In the genomic region with DNA sequence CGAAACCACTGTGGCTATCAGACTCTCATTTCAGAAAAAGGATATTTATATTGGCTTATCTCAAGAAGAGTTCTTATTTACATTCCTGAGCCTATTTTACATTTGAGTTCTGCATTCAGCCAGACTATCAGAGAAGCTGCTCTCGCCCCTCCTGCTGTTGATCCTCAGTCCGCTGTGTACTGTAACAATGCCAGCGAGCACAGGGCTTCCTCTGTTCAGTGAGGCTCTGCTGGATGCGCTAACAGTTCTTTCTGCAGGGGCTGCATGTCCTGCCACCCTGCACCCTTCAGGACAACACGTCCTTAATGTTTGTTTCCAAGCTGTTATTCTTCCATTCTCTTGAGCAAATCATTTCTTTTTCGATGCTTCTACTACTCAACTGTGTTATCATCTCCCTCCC, we compare ENCODE assay signal across 24 cellular contexts.
A peak's percentile ranks its signal among the peaks of the same experiment; 100 is the strongest.
DNase-seq lines count a peak whose midpoint lies in the region; ATAC-seq and TF ChIP-seq lines count a peak whose summit lies in the region.
"Had no signal": no experiment of that assay in that cellular context is flagged by ENCODE, and none has a peak within 500 bp of the region (broad histone marks: within the 10 kb centered on the region; RNA-seq: fewer than 3 reads in every experiment).

No MANE protein-coding gene starts in this region.

- H3K27ac ChIP-seq in CD8-positive, alpha-beta T cell (ENCODE audit: low read depth, low read length) = no peak overlapping the region
- H3K27ac ChIP-seq: BLaER1, PC-9, SK-N-MC had no signal

- H3K4me1 ChIP-seq in CD8-positive, alpha-beta T cell (ENCODE audit: insufficient read depth, low read length) = no peaks in the 10 kb centered on the region
- H3K4me1 ChIP-seq: BLaER1, HAP-1 had no signal

- H3K27me3 ChIP-seq in CD8-positive, alpha-beta T cell (ENCODE audit: insufficient read depth, low read length) = no peaks in the 10 kb centered on the region
- H3K27me3 ChIP-seq: BLaER1 had no signal

- POLR2A ChIA-PET in WTC11 (lab: Charles Lee) = no interaction called here
- POLR2A ChIA-PET in CD8-positive, alpha-beta T cell (lab: Charles Lee) = no interaction called here

- no peaks in the 10 kb centered on the region for H3K27me3 Mint-ChIP-seq in WTC11 (ENCODE audit: low read depth)
- H3K27me3 Mint-ChIP-seq in CD8-positive, alpha-beta T cell (ENCODE audit: low read depth) = no peaks in the 10 kb centered on the region
- H3K27me3 Mint-ChIP-seq: CD4-positive, alpha-beta memory T cell had no signal

- no peak overlapping the region for H3K4me3 Mint-ChIP-seq in WTC11
- H3K4me3 Mint-ChIP-seq in CD8-positive, alpha-beta T cell = no peak overlapping the region
- H3K4me3 Mint-ChIP-seq: CD4-positive, alpha-beta memory T cell had no signal

- no peak overlapping the region for H3K27ac Mint-ChIP-seq in WTC11
- no peak overlapping the region for H3K27ac Mint-ChIP-seq in CD8-positive, alpha-beta T cell
- H3K27ac Mint-ChIP-seq: CD4-positive, alpha-beta memory T cell had no signal

- H3K36me3 ChIP-seq in CD8-positive, alpha-beta T cell (ENCODE audit: insufficient read depth, low read length) = no peaks in the 10 kb centered on the region
- H3K36me3 ChIP-seq: BLaER1, HAP-1 had no signal

- no peaks in the 10 kb centered on the region for H3K4me1 Mint-ChIP-seq in WTC11
- H3K4me1 Mint-ChIP-seq in CD8-positive, alpha-beta T cell (ENCODE audit: low read depth) = no peaks in the 10 kb centered on the region
- H3K4me1 Mint-ChIP-seq: CD4-positive, alpha-beta memory T cell had no signal

- 0 out of 2 replicates have a peak, but pooled peaks cover 4% of the 10 kb centered on the region for H3K9me3 Mint-ChIP-seq in WTC11
- H3K9me3 Mint-ChIP-seq in CD8-positive, alpha-beta T cell = peaks cover 2% of the 10 kb centered on the region

- H3K4me3 ChIP-seq in CD8-positive, alpha-beta T cell (ENCODE audit: low read depth, low read length) = no peak overlapping the region
- H3K4me3 ChIP-seq: BLaER1, HAP-1, PC-9, SK-N-MC had no signal

- no peaks in the 10 kb centered on the region for H3K36me3 Mint-ChIP-seq in WTC11
- no peaks in the 10 kb centered on the region for H3K36me3 Mint-ChIP-seq in CD8-positive, alpha-beta T cell
- H3K36me3 Mint-ChIP-seq: CD4-positive, alpha-beta memory T cell had no signal

- TF ChIP-seq CTCF in WTC11 (IDR thresholded peaks at IDR 0.05) = no peak
- TF ChIP-seq CTCF in CD8-positive, alpha-beta T cell (IDR thresholded peaks at IDR 0.05) = no peak

- ATAC-seq in WTC11 = peak; percentile 16; the same call in 1 of the 2 replicates
- ATAC-seq in CD8-positive, alpha-beta T cell = no peak
- no peak for ATAC-seq in GM21619 (IDR thresholded peaks at IDR 0.05; ENCODE audit: unreplicated experiment)

- DNase-seq in WTC11 (ENCODE audit: low spot score) = no peak
- DNase-seq in inferior parietal cortex (ENCODE audit: extremely low spot score) = peak; percentile 49
- DNase-seq in pons (ENCODE audit: low spot score) = peak; percentile 81
- no peak for DNase-seq in NCI-H1105 treated with DMSO at 0.1 percent for 48 hours (lab: John Stamatoyannopoulos, UW)
- DNase-seq in DMS153 (lab: John Stamatoyannopoulos, UW) = no peak
- DNase-seq in CD8-positive, alpha-beta T cell = no peak
- DNase-seq: Calu3; CD4-positive, alpha-beta memory T cell; DMS53; EL; KG1; NCI-H1092 treated with DMSO at 0.1 percent for 48 hours; NCI-H146; NCI-H2029; NCI-H226; NCI-H510A treated with DMSO at 0.1 percent for 48 hours; NCI-H748 treated with DMSO at 0.1 percent for 48 hours; PC-9; RPMI8226; SHP77 treated with DMSO at 0.1 percent for 48 hours had no signal

- CTCF ChIA-PET in WTC11 (lab: Charles Lee) = interaction anchor here (0.8 to 1.7 kb wide), 2 partner anchors 18 to 804 kb away, joined by 4 read pairs; no protein-coding TSS in a partner anchor
- CTCF ChIA-PET in CD8-positive, alpha-beta T cell (lab: Charles Lee) = no interaction called here

- H3K9me3 ChIP-seq in CD8-positive, alpha-beta T cell (ENCODE audit: low read length) = no peaks in the 10 kb centered on the region
- H3K9me3 ChIP-seq: BLaER1, HAP-1 had no signal

- intact Hi-C loops in CD8-positive, alpha-beta T cell (cut with DNase I, micrococcal nuclease) = no loop called here

TF ChIP-seq in WTC11, 78 proteins besides CTCF, POLR2A, EP300 and RAD21 (continues in another document):
- TF ChIP-seq STAT6 (CRISPR knock-in tag; conservative IDR thresholded peaks at IDR 0.05; ENCODE audit: low read depth) (no peak), E2F5 (CRISPR knock-in tag; IDR thresholded peaks at IDR 0.05) (no peak), MXD4 (CRISPR knock-in tag; IDR thresholded peaks at IDR 0.05; ENCODE audit: borderline replicate concordance) (no peak), ZNF232 (CRISPR knock-in tag; IDR thresholded peaks at IDR 0.05) (no peak)
- TF ChIP-seq, protein P1, sequence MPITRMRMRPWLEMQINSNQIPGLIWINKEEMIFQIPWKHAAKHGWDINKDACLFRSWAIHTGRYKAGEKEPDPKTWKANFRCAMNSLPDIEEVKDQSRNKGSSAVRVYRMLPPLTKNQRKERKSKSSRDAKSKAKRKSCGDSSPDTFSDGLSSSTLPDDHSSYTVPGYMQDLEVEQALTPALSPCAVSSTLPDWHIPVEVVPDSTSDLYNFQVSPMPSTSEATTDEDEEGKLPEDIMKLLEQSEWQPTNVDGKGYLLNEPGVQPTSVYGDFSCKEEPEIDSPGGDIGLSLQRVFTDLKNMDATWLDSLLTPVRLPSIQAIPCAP (CRISPR knock-in tag; IDR thresholded peaks at IDR 0.05) = no peak
- TF ChIP-seq, protein P2, sequence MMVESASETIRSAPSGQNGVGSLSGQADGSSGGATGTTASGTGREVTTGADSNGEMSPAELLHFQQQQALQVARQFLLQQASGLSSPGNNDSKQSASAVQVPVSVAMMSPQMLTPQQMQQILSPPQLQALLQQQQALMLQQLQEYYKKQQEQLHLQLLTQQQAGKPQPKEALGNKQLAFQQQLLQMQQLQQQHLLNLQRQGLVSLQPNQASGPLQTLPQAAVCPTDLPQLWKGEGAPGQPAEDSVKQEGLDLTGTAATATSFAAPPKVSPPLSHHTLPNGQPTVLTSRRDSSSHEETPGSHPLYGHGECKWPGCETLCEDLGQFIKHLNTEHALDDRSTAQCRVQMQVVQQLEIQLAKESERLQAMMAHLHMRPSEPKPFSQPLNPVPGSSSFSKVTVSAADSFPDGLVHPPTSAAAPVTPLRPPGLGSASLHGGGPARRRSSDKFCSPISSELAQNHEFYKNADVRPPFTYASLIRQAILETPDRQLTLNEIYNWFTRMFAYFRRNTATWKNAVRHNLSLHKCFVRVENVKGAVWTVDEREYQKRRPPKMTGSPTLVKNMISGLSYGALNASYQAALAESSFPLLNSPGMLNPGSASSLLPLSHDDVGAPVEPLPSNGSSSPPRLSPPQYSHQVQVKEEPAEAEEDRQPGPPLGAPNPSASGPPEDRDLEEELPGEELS (CRISPR knock-in tag; IDR thresholded peaks at IDR 0.05) = no peak
- TF ChIP-seq, protein P3, sequence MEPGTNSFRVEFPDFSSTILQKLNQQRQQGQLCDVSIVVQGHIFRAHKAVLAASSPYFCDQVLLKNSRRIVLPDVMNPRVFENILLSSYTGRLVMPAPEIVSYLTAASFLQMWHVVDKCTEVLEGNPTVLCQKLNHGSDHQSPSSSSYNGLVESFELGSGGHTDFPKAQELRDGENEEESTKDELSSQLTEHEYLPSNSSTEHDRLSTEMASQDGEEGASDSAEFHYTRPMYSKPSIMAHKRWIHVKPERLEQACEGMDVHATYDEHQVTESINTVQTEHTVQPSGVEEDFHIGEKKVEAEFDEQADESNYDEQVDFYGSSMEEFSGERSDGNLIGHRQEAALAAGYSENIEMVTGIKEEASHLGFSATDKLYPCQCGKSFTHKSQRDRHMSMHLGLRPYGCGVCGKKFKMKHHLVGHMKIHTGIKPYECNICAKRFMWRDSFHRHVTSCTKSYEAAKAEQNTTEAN (CRISPR knock-in tag; IDR thresholded peaks at IDR 0.05) = no peak
- TF ChIP-seq, protein P4, sequence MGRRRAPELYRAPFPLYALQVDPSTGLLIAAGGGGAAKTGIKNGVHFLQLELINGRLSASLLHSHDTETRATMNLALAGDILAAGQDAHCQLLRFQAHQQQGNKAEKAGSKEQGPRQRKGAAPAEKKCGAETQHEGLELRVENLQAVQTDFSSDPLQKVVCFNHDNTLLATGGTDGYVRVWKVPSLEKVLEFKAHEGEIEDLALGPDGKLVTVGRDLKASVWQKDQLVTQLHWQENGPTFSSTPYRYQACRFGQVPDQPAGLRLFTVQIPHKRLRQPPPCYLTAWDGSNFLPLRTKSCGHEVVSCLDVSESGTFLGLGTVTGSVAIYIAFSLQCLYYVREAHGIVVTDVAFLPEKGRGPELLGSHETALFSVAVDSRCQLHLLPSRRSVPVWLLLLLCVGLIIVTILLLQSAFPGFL (CRISPR knock-in tag; IDR thresholded peaks at IDR 0.05; ENCODE audit: borderline replicate concordance) = no peak

Comparison
In these comparisons a context has a peak if more than half of its experiments do, and no peak if none do; other contexts are left out.
1. DNase-seq: peak in inferior parietal cortex (single experiment) and pons (single experiment); none in WTC11 (single experiment), NCI-H1105 treated with DMSO at 0.1 percent for 48 hours (single experiment), DMS153 (single experiment) and CD8-positive, alpha-beta T cell (0 of 7).